Comparison of ENCODE assay signal across 1 cellular context in the genomic region with DNA sequence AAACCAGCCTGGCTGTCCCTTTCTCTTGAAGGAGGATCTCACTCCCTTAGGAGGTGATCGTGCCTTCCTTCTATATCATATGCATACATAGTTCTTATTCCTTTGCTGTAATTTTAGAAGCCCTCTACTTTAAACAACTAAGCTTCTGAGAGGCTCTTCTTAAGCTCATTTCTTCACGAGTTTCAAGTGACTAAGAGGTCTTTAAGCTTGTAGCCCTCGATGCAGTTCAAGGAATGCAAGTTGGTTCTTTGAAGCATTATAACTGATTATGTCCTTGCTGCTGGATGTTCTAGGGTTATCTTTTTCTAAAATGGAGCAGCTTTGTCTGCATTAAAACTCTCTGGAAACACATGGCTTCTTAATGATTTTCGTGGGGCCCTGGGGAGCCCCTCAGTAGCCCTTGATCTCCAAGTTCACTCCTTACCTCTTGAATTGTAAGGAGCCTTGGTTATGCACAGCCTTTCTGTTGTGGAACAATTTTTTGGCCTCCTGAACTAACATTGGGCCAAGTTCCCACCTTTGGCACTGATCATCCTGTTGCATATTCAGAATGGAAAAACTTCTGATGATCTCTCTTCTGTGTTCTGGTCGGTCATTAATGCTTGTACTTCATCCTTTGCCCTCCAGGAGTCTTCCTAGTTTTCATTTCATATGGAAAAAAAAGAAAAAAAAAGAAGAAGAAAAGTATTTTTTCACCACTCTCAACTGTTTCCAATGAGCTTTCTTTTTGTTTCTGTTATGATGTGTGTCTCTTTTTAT.
TF ChIP-seq lines count a peak whose summit lies in the region.

No MANE protein-coding gene starts in this region.

TF ChIP-seq in endothelial cell of umbilical vein, 7 proteins besides CTCF, POLR2A, EP300 and RAD21:
- TF ChIP-seq MYC (IDR thresholded peaks at IDR 0.05; ENCODE audit: low read depth, low read length) (no peak), EZH2 (IDR thresholded peaks at IDR 0.05; ENCODE audit: borderline replicate concordance, low read depth, low read length, severe bottlenecking) (no peak), FOS (IDR thresholded peaks at IDR 0.05; ENCODE audit: borderline replicate concordance, insufficient read depth, low read length) (no peak), GATA2 (IDR thresholded peaks at IDR 0.05; ENCODE audit: insufficient read depth, insufficient read length, low read depth, low read length) (no peak)
TF ChIP-seq in endothelial cell of umbilical vein: peak in this region for 0.
